Comparison of ENCODE assay signal across 18 cellular contexts in genomic region chr5:112697833-112698232, GRCh38. TPM values are rescaled to one million over a fixed set of nuclear protein-coding genes. Genes with fewer than 3 reads are reported as not detected.
DNase-seq lines count a peak whose midpoint lies in the region; ATAC-seq, FAIRE-seq and TF ChIP-seq lines count a peak whose summit lies in the region.
"Had no signal": no experiment of that assay in that cellular context is flagged by ENCODE, and none has a peak within 500 bp of the region (broad histone marks: within the 10 kb centered on the region; RNA-seq: fewer than 3 reads in every experiment).

No MANE protein-coding gene starts in this region.

- H3K79me1 ChIP-seq in H1 (ENCODE audit: low read depth, low read length), result no peaks in the 10 kb centered on the region

- peaks cover 24% of the 10 kb centered on the region for H3K4me1 ChIP-seq in A673 (ENCODE audit: insufficient read depth, low read length, poor library complexity, severe bottlenecking)
- H3K4me1 ChIP-seq in MM.1S (ENCODE audit: low read length), result peaks cover 11% of the 10 kb centered on the region
- H3K4me1 ChIP-seq in H1 (replicated peaks in 1 of 4; ENCODE audit: control insufficient read depth in 3 of 4, insufficient read depth in 4 of 4, low read length in 3 of 4), result no peaks in the 10 kb centered on the region

- H3K14ac ChIP-seq in H1 (ENCODE audit: insufficient read length), result no peak overlapping the region

- H3K79me2 ChIP-seq in MM.1S (ENCODE audit: low read length) (no peaks in the 10 kb centered on the region), SU-DHL-6 (ENCODE audit: insufficient read depth, low read length) (no peaks in the 10 kb centered on the region), H1 (ENCODE audit: control insufficient read depth in 1 of 2, insufficient read depth in 2 of 2, low read length in 2 of 2) (no peaks in the 10 kb centered on the region)

- no peak overlapping the region for H3K56ac ChIP-seq in H1 (replicated peaks; ENCODE audit: insufficient read length, low read depth, low read length)

- no peak overlapping the region for H4K5ac ChIP-seq in H1 (ENCODE audit: insufficient read length, low read depth, low read length)

- CTCF ChIA-PET in A673 (lab: Charles Lee), result no interaction called here
- CTCF ChIA-PET in H1 (lab: Charles Lee; ENCODE audit: partially characterized antibody), result interaction anchor here (0.7 to 1.7 kb wide), 2 partner anchors 9 to 10 kb away, joined by 3 to 4 read pairs; no protein-coding TSS in a partner anchor

- no peaks in the 10 kb centered on the region for H4K20me1 ChIP-seq in MM.1S (ENCODE audit: insufficient read depth, low read length)
- H4K20me1 ChIP-seq in SU-DHL-6 (ENCODE audit: low read depth, low read length), result no peaks in the 10 kb centered on the region
- no peaks in the 10 kb centered on the region for H4K20me1 ChIP-seq in H1 (replicated peaks in 1 of 2; ENCODE audit: control insufficient read depth in 1 of 2, insufficient read depth in 2 of 2, low read length in 2 of 2)

- H3K4ac ChIP-seq in H1 (replicated peaks; ENCODE audit: insufficient read length, low read depth, low read length), result no peak overlapping the region

- H3K23ac ChIP-seq in H1 (ENCODE audit: insufficient read length), result no peak overlapping the region

- H4K8ac ChIP-seq in H1 (ENCODE audit: extremely low read depth, insufficient read depth, low read length), result no peak overlapping the region

- H2BK12ac ChIP-seq in H1 (ENCODE audit: low read depth, low read length), result no peak overlapping the region

- POLR2A ChIA-PET in A673 (lab: Charles Lee; ENCODE audit: low non-redundant PET) (no interaction called here), H1 (lab: Charles Lee; ENCODE audit: partially characterized antibody) (interaction anchor here (0.9 to 1.0 kb wide), 2 partner anchors 9 to 10 kb away, joined by 3 to 7 read pairs; no protein-coding TSS in a partner anchor)

- H2AK5ac ChIP-seq in H1 (ENCODE audit: low read depth, low read length), result no peak overlapping the region

- DNase-seq in A673 (ENCODE audit: low spot score) (no peak), MM.1S (no peak), H1 (ENCODE audit: low read depth in 1 of 2, low spot score in 2 of 2) (no peak), NCI-H146 treated with DMSO at 0.1 percent for 48 hours (lab: John Stamatoyannopoulos, UW; ENCODE audit: unreplicated experiment) (no peak), hepatic stellate cell (ENCODE audit: low spot score) (no peak), Kasumi-1 (lab: John Stamatoyannopoulos, UW) (no peak)
- DNase-seq: C1 segment of cervical spinal cord; Calu3; CD4-positive, alpha-beta T cell; DMS153; DMS79 treated with DMSO at 0.1 percent for 48 hours; EL; IMR-90 had no signal

- no peak for TF ChIP-seq POLR2A in H1 (IDR thresholded peaks at IDR 0.05; ENCODE audit: control extremely low read depth in 1 of 2, low read depth in 2 of 2, low read length in 2 of 2)

- H2BK120ac ChIP-seq in H1 (replicated peaks; ENCODE audit: low read depth, low read length), result no peak overlapping the region

- FAIRE-seq in H1 (lab: Jason Lieb, UNC), result no peak
- FAIRE-seq: GM12891, GM19239, H54 had no signal

- H3K9me3 ChIP-seq in A673 (ENCODE audit: low read depth, low read length, poor library complexity, severe bottlenecking) (no peaks in the 10 kb centered on the region), MM.1S (replicated peaks; ENCODE audit: insufficient read depth, low read length) (no peaks in the 10 kb centered on the region), SU-DHL-6 (ENCODE audit: insufficient read depth, low read length) (no peaks in the 10 kb centered on the region), H1 (ENCODE audit: insufficient read depth in 2 of 2, low read depth in 1 of 2, low read length in 1 of 2) (no peaks in the 10 kb centered on the region)

- H3K9ac ChIP-seq in MM.1S (ENCODE audit: low read length) (no peak overlapping the region), SU-DHL-6 (ENCODE audit: low read length) (no peak overlapping the region), H1 (replicated peaks in 1 of 4; ENCODE audit: extremely low read depth in 1 of 4, low read depth in 3 of 4, low read length in 3 of 4) (no peak overlapping the region)

- TF ChIP-seq RAD21 in H1 (IDR thresholded peaks at IDR 0.05 in 1 of 2, conservative IDR thresholded peaks at IDR 0.05 in 1 of 2; ENCODE audit: low read depth in 2 of 2, low read length in 2 of 2), result no peak

- intact Hi-C loops in A673 (cut with micrococcal nuclease; ENCODE audit: unreplicated experiment), result loop anchor here (2.0 kb wide), 1 partner anchor 55 kb away; no protein-coding TSS in a partner anchor

- no peaks in the 10 kb centered on the region for H3K36me3 ChIP-seq in A673 (ENCODE audit: insufficient read depth, low read length, poor library complexity, severe bottlenecking)
- no peaks in the 10 kb centered on the region for H3K36me3 ChIP-seq in MM.1S (replicated peaks; ENCODE audit: insufficient read depth, low read length)
- H3K36me3 ChIP-seq in SU-DHL-6 (ENCODE audit: low read length), result no peaks in the 10 kb centered on the region
- H3K36me3 ChIP-seq in H1 (ENCODE audit: control insufficient read depth in 2 of 4, insufficient read depth in 4 of 4, low read length in 3 of 4), result no peaks in the 10 kb centered on the region

- no TSS peak for BruUV-seq in A673 (replicated peaks; lab: Mats Ljungman, UMichigan)

- H2BK20ac ChIP-seq in H1 (ENCODE audit: low read length), result no peak overlapping the region

- H3K4me3 ChIP-seq in A673 (ENCODE audit: low read depth, low read length, poor library complexity, severe bottlenecking), result no peak overlapping the region
- no peak overlapping the region for H3K4me3 ChIP-seq in MM.1S (ENCODE audit: low read length)
- H3K4me3 ChIP-seq in SU-DHL-6 (ENCODE audit: insufficient read depth, low read length, poor library complexity, severe bottlenecking), result no peak overlapping the region
- H3K4me3 ChIP-seq in H1 (ENCODE audit: extremely low read depth in 1 of 4, insufficient read depth in 2 of 4, low read depth in 3 of 4, low read length in 4 of 4), result no peak overlapping the region

- TF ChIP-seq CTCF in A673 (conservative IDR thresholded peaks at IDR 0.05; ENCODE audit: low read depth, low read length), result no peak
- no peak for TF ChIP-seq CTCF in MM.1S (IDR thresholded peaks at IDR 0.05; ENCODE audit: low read length)
- TF ChIP-seq CTCF in SU-DHL-6 (IDR thresholded peaks at IDR 0.05; ENCODE audit: insufficient read depth, low read length, poor library complexity, severe bottlenecking), result no peak
- TF ChIP-seq CTCF in H1 (IDR thresholded peaks at IDR 0.05; ENCODE audit: control extremely low read depth in 1 of 3, insufficient read depth in 1 of 3, low read depth in 1 of 3, low read length in 3 of 3), result no peak

- H3K23me2 ChIP-seq in H1 (ENCODE audit: low read depth, low read length), result no peaks in the 10 kb centered on the region

- H3F3A ChIP-seq in MM.1S (ENCODE audit: insufficient read depth, low read length) (no peaks in the 10 kb centered on the region), SU-DHL-6 (ENCODE audit: insufficient read depth) (no peaks in the 10 kb centered on the region)

- H3K27ac ChIP-seq in A673 (ENCODE audit: low read depth, low read length, poor library complexity, severe bottlenecking), result peak overlapping the region; percentile 26
- no peak overlapping the region for H3K27ac ChIP-seq in MM.1S (ENCODE audit: low read length)
- H3K27ac ChIP-seq in SU-DHL-6 (ENCODE audit: low read depth, low read length), result no peak overlapping the region
- no peak overlapping the region for H3K27ac ChIP-seq in H1 (ENCODE audit: low read depth, low read length)

- ATAC-seq in GM18502 (IDR thresholded peaks at IDR 0.05; ENCODE audit: poor library complexity, unreplicated experiment), result no peak

- no peak overlapping the region for H3K4me2 ChIP-seq in MM.1S (ENCODE audit: low read depth, low read length)
- no peak overlapping the region for H3K4me2 ChIP-seq in SU-DHL-6 (ENCODE audit: low read depth, low read length, poor library complexity, severe bottlenecking)
- no peak overlapping the region for H3K4me2 ChIP-seq in H1 (ENCODE audit: insufficient read depth in 1 of 2, low read depth in 2 of 2, low read length in 2 of 2)

- no peaks in the 10 kb centered on the region for H3K27me3 ChIP-seq in A673 (replicated peaks; ENCODE audit: insufficient read depth, low read depth, low read length, poor library complexity)
- no peaks in the 10 kb centered on the region for H3K27me3 ChIP-seq in MM.1S (replicated peaks; ENCODE audit: insufficient read depth, low read length)
- H3K27me3 ChIP-seq in SU-DHL-6 (ENCODE audit: low read length), result no peaks in the 10 kb centered on the region
- H3K27me3 ChIP-seq in H1 (replicated peaks in 1 of 4; ENCODE audit: control insufficient read depth in 3 of 4, extremely low read depth in 1 of 4, insufficient read depth in 3 of 4, low read length in 3 of 4), result no peaks in the 10 kb centered on the region

- H2BK15ac ChIP-seq in H1 (ENCODE audit: low read length), result no peak overlapping the region

- no peak overlapping the region for H4K91ac ChIP-seq in H1 (replicated peaks; ENCODE audit: insufficient read length, low read length)

- H2AFZ ChIP-seq in MM.1S (ENCODE audit: low read length), result 0 out of 2 replicates have a peak overlapping the region, but pooled peaks have one; percentile 14
- H2AFZ ChIP-seq in SU-DHL-6 (ENCODE audit: low read depth, low read length, severe bottlenecking), result peak overlapping the region; percentile 5
- H2AFZ ChIP-seq in H1 (ENCODE audit: low read length), result 0 out of 2 replicates have a peak overlapping the region, but pooled peaks have one; percentile 43

- no peaks in the 10 kb centered on the region for H3K9me2 ChIP-seq in MM.1S (replicated peaks; ENCODE audit: insufficient read depth, low read length)
- H3K9me2 ChIP-seq in SU-DHL-6 (replicated peaks; ENCODE audit: insufficient read depth, low read length), result no peaks in the 10 kb centered on the region

- H3K18ac ChIP-seq in H1 (ENCODE audit: extremely low read depth, low read length), result no peak overlapping the region

- TF ChIP-seq EP300 in H1 (IDR thresholded peaks at IDR 0.05; ENCODE audit: borderline replicate concordance in 1 of 2, low read depth in 2 of 2, low read length in 2 of 2), result no peak

- no peak overlapping the region for H2BK5ac ChIP-seq in H1 (ENCODE audit: low read depth, low read length)

- 83% methylated on average over 2 of the region's 2 CpGs; no CpG with 5 or more reads in 1 of the 2 experiments for WGBS in H1 (ENCODE audit: extremely low coverage in 1 of 2, insufficient coverage in 1 of 2, insufficient read length in 1 of 2, insufficient replicate concordance in 2 of 2, low coverage in 1 of 2, low lambda C conversion rate in 2 of 2, missing lambda C conversion rate in 1 of 2), 2 experiments

RNA-seq across cellular contexts. Expression of gene APC, which starts 39.9 kb away (rescaled TPM):
- total RNA-seq in A673 (2021), result 36.9 and 39.3 TPM in 2 replicates
- 41.9 and 44.0 TPM in 2 replicates for total RNA-seq in H1 (2021; fragmentation: NEBNext Ultra II Directional; extraction: Animal tissue kit (Norgen Biotek cat#: 25700))
- polyA plus RNA-seq in H1 (2011; rRNA removed), result 6.8 and 7.0 TPM in 2 replicates
- 8.1 TPM for polyA plus RNA-seq in H1 (2011; cell fraction: cytosol; rRNA removed)
- polyA plus RNA-seq in H1 (2011; cell fraction: nucleus; rRNA removed), result 16.8 TPM
- polyA plus RNA-seq in H1 (2012, experiment 1 of 2), result 8.9 to 13.5 TPM (median 10.8 TPM) in 4 replicates
- polyA plus RNA-seq in H1 (2012, experiment 2 of 2), result 0.73 TPM
- polyA plus RNA-seq in H1 (2013, experiment 1 of 2), result 21.4 TPM
- 20.6 TPM for polyA plus RNA-seq in H1 (2013, experiment 2 of 2)
- 38.3 and 50.9 TPM in 2 replicates for polyA minus RNA-seq in H1 (2011; rRNA and poly(A)+ RNA removed)
- 30.4 TPM for polyA minus RNA-seq in H1 (2011; cell fraction: cytosol; rRNA and poly(A)+ RNA removed)
- polyA minus RNA-seq in H1 (2011; cell fraction: nucleus; rRNA and poly(A)+ RNA removed), result 120 TPM
